Comparison of ENCODE assay signal across 8 cellular contexts in genomic region chr5:151757233-151758140, GRCh38. TPM values are rescaled to one million over a fixed set of nuclear protein-coding genes. Genes with fewer than 3 reads are reported as not detected.
A peak's percentile ranks its signal among the peaks of the same experiment; 100 is the strongest.
DNase-seq lines count a peak whose midpoint lies in the region; ATAC-seq and TF ChIP-seq lines count a peak whose summit lies in the region.

No MANE protein-coding gene starts in this region.

- DNase-seq in stimulated activated CD4-positive, alpha-beta T cell treated with anti-CD3 and anti-CD28 coated beads, Interleukin-12 subunit alpha, Interleukin-12 subunit beta, amount 100 ng/mL, for 4 hours, result peak; percentile 32
- no peak for DNase-seq in stimulated activated CD4-positive, alpha-beta T cell treated with anti-CD3 and anti-CD28 coated beads, Interleukin-2, amount 100 ng/mL, for 48 hours
- DNase-seq in Jurkat, Clone E6-1 (ENCODE audit: low read depth, low spot score), result no peak
- DNase-seq in activated T-cell treated with anti-CD3 and anti-CD28 coated beads, Interleukin-2, amount 50 U/mL, for 48 hours, result peak; percentile 36 to 49
- DNase-seq in heart right ventricle (no peak), gastrocnemius medialis (no peak), NCI-H2107 treated with DMSO at 0.1 percent for 48 hours (lab: John Stamatoyannopoulos, UW; ENCODE audit: unreplicated experiment) (no peak)

- 15 to 19% methylated on average over 9 of the region's 9 CpGs for WGBS in heart right ventricle, 2 donors

- ATAC-seq in heart right ventricle, result peak in 7 of 8 donors; percentile 2 to 34 (median 8)
- ATAC-seq in gastrocnemius medialis, result peak in 1 of 2 donors; percentile 12
- ATAC-seq in HG02798 (IDR thresholded peaks at IDR 0.05; ENCODE audit: poor library complexity, unreplicated experiment), result no peak

- H3K27ac ChIP-seq in heart right ventricle (peak overlapping the region in 9 of 10 donors; percentile 78 to 90 (median 87)), gastrocnemius medialis (peak overlapping the region; percentile 80 to 96 (median 92))

- H3K4me3 ChIP-seq in Jurkat, Clone E6-1 (ENCODE audit: low read length), result peak overlapping the region; percentile 74
- H3K4me3 ChIP-seq in heart right ventricle, result peak overlapping the region; percentile 50 to 96 (median 84)
- H3K4me3 ChIP-seq in gastrocnemius medialis, result peak overlapping the region; percentile 84 to 95 (median 90)

- H3K9me3 ChIP-seq in heart right ventricle (peaks cover 0 to 5% (median 0%) of the 10 kb centered on the region in 11 donors), gastrocnemius medialis (no peaks in the 10 kb centered on the region)

- TF ChIP-seq CTCF in heart right ventricle (IDR thresholded peaks at IDR 0.05) (no peak), gastrocnemius medialis (IDR thresholded peaks at IDR 0.05 in 4 of 5, conservative IDR thresholded peaks at IDR 0.05 in 1 of 5) (no peak)

- in situ Hi-C loops in gastrocnemius medialis (cut with MboI; ENCODE audit: low sequenced_read_pairs in 4 of 4), result loop anchor here in 1 of 4 donors (10.0 kb wide), 1 partner anchor 303 kb away; no protein-coding TSS in a partner anchor

- TF ChIP-seq POLR2A in gastrocnemius medialis (IDR thresholded peaks at IDR 0.05), result no peak

- peaks cover 0 to 13% (median 0%) of the 10 kb centered on the region in 9 donors for H3K36me3 ChIP-seq in heart right ventricle
- H3K36me3 ChIP-seq in gastrocnemius medialis, result no peaks in the 10 kb centered on the region

- H3K4me1 ChIP-seq in heart right ventricle (peaks cover 3 to 43% (median 24%) of the 10 kb centered on the region in 9 donors), gastrocnemius medialis (peaks cover 15 to 25% of the 10 kb centered on the region in 2 donors)

- intact Hi-C loops in heart right ventricle (cut with DNase I), result loop anchor here in 1 of 10 donors (1.0 kb wide), 1 partner anchor 14 kb away; the partner anchor contains the start of gene G3BP1
- intact Hi-C loops in gastrocnemius medialis (cut with DNase I; ENCODE audit: low total_unique reads), result loop anchor here (1.0 kb wide), 1 partner anchor 14 kb away; the partner anchor contains the start of gene G3BP1

- no peaks in the 10 kb centered on the region for H3K27me3 ChIP-seq in heart right ventricle
- no peaks in the 10 kb centered on the region for H3K27me3 ChIP-seq in gastrocnemius medialis

RNA-seq across cellular contexts. Expression of gene ATOX1, which starts 0.9 kb away (rescaled TPM):
- 114 TPM for polyA plus RNA-seq in Jurkat, Clone E6-1 (2012; ENCODE audit: insufficient read depth, insufficient read length)
- 10 to 100 TPM; 52.5 to 77.5 (median 65.8) TPM for total RNA-seq in heart right ventricle
- 100 to 1,000 TPM in 1 of 2 donors, 10 to 100 TPM in 1; 82.5 to 125 TPM for polyA plus RNA-seq in heart right ventricle
- 10 to 100 TPM; 31.4 to 71.6 (median 55.3) TPM for total RNA-seq in gastrocnemius medialis

RNA-seq across cellular contexts. Expression of gene G3BP1, which starts 14.3 kb away (rescaled TPM):
- 139 TPM for polyA plus RNA-seq in Jurkat, Clone E6-1 (2012; ENCODE audit: insufficient read depth, insufficient read length)
- total RNA-seq in heart right ventricle (100 to 1,000 TPM in 9 of 10 donors, 10 to 100 TPM in 1; 91.8 to 132 (median 116) TPM), gastrocnemius medialis (100 to 1,000 TPM in 3 of 4 donors, 10 to 100 TPM in 1; 80.5 to 114 (median 108) TPM)
- polyA plus RNA-seq in heart right ventricle, result 10 to 100 TPM; 10.6 to 16.6 TPM

Comparison
In these comparisons a context has a peak if more than half of its experiments do, and no peak if none do; other contexts are left out.
1. DNase-seq: peak in stimulated activated CD4-positive, alpha-beta T cell treated with anti-CD3 and anti-CD28 coated beads, Interleukin-12 subunit alpha, Interleukin-12 subunit beta, amount 100 ng/mL, for 4 hours (single experiment) and activated T-cell treated with anti-CD3 and anti-CD28 coated beads, Interleukin-2, amount 50 U/mL, for 48 hours (2 of 2); none in stimulated activated CD4-positive, alpha-beta T cell treated with anti-CD3 and anti-CD28 coated beads, Interleukin-2, amount 100 ng/mL, for 48 hours (0 of 2), Jurkat, Clone E6-1 (single experiment), heart right ventricle (0 of 2), gastrocnemius medialis (0 of 2) and NCI-H2107 treated with DMSO at 0.1 percent for 48 hours (single experiment).
2. Peak in every context shown above with its lines, with median percentiles within 50 percentile points of each other: H3K4me3 ChIP-seq.